In genomic region chr19:45419396-45419795, GRCh38 we compare ENCODE assay signal across 1 cellular context.
TF ChIP-seq lines count a peak whose summit lies in the region.

No MANE protein-coding gene starts in this region.

TF ChIP-seq in GM12878, 131 proteins besides CTCF, POLR2A, EP300 and RAD21 (continued from another document):
- TF ChIP-seq E2F8 (IDR thresholded peaks at IDR 0.05; ENCODE audit: low read depth, partially characterized antibody): no peak
- no peak for TF ChIP-seq ZNF217 (IDR thresholded peaks at IDR 0.05)
- TF ChIP-seq PAX5 (IDR thresholded peaks at IDR 0.05; ENCODE audit: borderline replicate concordance, low read depth, low read length): peak; percentile 75; the same call in 1 of the 2 replicates
- TF ChIP-seq, protein P1, sequence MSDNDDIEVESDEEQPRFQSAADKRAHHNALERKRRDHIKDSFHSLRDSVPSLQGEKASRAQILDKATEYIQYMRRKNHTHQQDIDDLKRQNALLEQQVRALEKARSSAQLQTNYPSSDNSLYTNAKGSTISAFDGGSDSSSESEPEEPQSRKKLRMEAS (IDR thresholded peaks at IDR 0.05; ENCODE audit: low read depth, low read length): 0 out of 2 replicates have a peak, but pooled peaks have one; percentile 48
- no peak for TF ChIP-seq KLF5 (IDR thresholded peaks at IDR 0.05; ENCODE audit: partially characterized antibody)
- peak; percentile 66 for TF ChIP-seq GATAD2B (conservative IDR thresholded peaks at IDR 0.05; ENCODE audit: low read depth)
- no peak for TF ChIP-seq JUNB (IDR thresholded peaks at IDR 0.05)
- no peak for TF ChIP-seq KDM1A (IDR thresholded peaks at IDR 0.05; ENCODE audit: borderline replicate concordance)
- no peak for TF ChIP-seq CHD4 (IDR thresholded peaks at IDR 0.05)
- no peak for TF ChIP-seq SIX5 (IDR thresholded peaks at IDR 0.05; ENCODE audit: low read depth, low read length, severe bottlenecking)
- TF ChIP-seq JUND (IDR thresholded peaks at IDR 0.05; ENCODE audit: low read depth, low read length): no peak
- TF ChIP-seq EGR1 (IDR thresholded peaks at IDR 0.05; ENCODE audit: borderline replicate concordance in 1 of 2, low read depth in 2 of 2, low read length in 2 of 2): no peak
- no peak for TF ChIP-seq RFX5 (IDR thresholded peaks at IDR 0.05; ENCODE audit: low read depth, low read length)
- TF ChIP-seq ETV6 (conservative IDR thresholded peaks at IDR 0.05 in 1 of 2, IDR thresholded peaks at IDR 0.05 in 1 of 2; ENCODE audit: borderline replicate concordance in 1 of 2, low read depth in 1 of 2): peak in 1 of 2 experiments; percentile 85; a peak in 2 of 4 replicates
- TF ChIP-seq YBX1 (IDR thresholded peaks at IDR 0.05): no peak
- TF ChIP-seq GABPA (IDR thresholded peaks at IDR 0.05; ENCODE audit: low read depth): no peak
- TF ChIP-seq CEBPB (IDR thresholded peaks at IDR 0.05; ENCODE audit: borderline replicate concordance in 1 of 2, low read depth in 2 of 2, low read length in 2 of 2): no peak
- TF ChIP-seq, protein P2, sequence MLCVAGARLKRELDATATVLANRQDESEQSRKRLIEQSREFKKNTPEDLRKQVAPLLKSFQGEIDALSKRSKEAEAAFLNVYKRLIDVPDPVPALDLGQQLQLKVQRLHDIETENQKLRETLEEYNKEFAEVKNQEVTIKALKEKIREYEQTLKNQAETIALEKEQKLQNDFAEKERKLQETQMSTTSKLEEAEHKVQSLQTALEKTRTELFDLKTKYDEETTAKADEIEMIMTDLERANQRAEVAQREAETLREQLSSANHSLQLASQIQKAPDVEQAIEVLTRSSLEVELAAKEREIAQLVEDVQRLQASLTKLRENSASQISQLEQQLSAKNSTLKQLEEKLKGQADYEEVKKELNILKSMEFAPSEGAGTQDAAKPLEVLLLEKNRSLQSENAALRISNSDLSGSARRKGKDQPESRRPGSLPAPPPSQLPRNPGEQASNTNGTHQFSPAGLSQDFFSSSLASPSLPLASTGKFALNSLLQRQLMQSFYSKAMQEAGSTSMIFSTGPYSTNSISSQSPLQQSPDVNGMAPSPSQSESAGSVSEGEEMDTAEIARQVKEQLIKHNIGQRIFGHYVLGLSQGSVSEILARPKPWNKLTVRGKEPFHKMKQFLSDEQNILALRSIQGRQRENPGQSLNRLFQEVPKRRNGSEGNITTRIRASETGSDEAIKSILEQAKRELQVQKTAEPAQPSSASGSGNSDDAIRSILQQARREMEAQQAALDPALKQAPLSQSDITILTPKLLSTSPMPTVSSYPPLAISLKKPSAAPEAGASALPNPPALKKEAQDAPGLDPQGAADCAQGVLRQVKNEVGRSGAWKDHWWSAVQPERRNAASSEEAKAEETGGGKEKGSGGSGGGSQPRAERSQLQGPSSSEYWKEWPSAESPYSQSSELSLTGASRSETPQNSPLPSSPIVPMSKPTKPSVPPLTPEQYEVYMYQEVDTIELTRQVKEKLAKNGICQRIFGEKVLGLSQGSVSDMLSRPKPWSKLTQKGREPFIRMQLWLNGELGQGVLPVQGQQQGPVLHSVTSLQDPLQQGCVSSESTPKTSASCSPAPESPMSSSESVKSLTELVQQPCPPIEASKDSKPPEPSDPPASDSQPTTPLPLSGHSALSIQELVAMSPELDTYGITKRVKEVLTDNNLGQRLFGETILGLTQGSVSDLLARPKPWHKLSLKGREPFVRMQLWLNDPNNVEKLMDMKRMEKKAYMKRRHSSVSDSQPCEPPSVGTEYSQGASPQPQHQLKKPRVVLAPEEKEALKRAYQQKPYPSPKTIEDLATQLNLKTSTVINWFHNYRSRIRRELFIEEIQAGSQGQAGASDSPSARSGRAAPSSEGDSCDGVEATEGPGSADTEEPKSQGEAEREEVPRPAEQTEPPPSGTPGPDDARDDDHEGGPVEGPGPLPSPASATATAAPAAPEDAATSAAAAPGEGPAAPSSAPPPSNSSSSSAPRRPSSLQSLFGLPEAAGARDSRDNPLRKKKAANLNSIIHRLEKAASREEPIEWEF (IDR thresholded peaks at IDR 0.05; ENCODE audit: insufficient replicate concordance, low read depth, low read length): no peak
- no peak for TF ChIP-seq NR2C2 (IDR thresholded peaks at IDR 0.05; ENCODE audit: borderline replicate concordance, control insufficient read depth, insufficient read length, low read depth)
